Comparison of ENCODE assay signal across 17 cellular contexts in the genomic region with DNA sequence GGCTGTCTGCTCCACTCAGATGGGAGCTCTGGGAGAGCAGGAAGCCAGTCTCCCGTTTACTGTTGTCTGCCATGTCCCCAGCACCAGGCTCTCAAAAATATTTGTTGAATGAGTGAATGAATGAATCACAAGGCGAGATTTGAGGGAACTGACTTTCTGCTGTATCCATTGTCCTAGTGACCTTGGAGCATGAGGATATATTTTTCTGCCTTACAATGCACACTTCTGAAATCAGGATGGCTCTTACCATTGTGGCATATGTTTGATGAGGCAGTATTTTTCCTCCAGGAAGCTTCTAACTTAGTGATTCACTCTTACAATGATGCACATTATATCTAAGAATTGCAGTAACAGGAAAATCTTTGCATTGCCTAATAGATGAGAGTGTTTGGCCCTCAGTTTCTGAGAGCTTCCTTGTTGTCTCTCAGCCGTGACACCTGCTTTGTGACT.
DNase-seq lines count a peak whose midpoint lies in the region; ATAC-seq lines count a peak whose summit lies in the region.
"Had no signal": no experiment of that assay in that cellular context is flagged by ENCODE, and none has a peak within 500 bp of the region (broad histone marks: within the 10 kb centered on the region; RNA-seq: fewer than 3 reads in every experiment).

No MANE protein-coding gene starts in this region.

- no peak for ATAC-seq in stimulated activated effector memory CD8-positive, alpha-beta T cell treated with anti-CD3 and anti-CD28 coated beads, Interleukin-12 subunit alpha, Interleukin-12 subunit beta, amount 100 ng/mL, for 72 hours
- no peak for ATAC-seq in HG02623 (IDR thresholded peaks at IDR 0.05; ENCODE audit: unreplicated experiment)
- ATAC-seq: GM12878, GM23338 had no signal

- H3K36me3 ChIP-seq in esophagus (ENCODE audit: control insufficient read depth in 2 of 2, insufficient read depth in 2 of 2, low read length in 1 of 2) = no peaks in the 10 kb centered on the region
- H3K36me3 ChIP-seq: MG63, neural progenitor cell had no signal

- H3K4me3 Mint-ChIP-seq in stimulated activated effector memory CD8-positive, alpha-beta T cell treated with anti-CD3 and anti-CD28 coated beads, Interleukin-12 subunit alpha, Interleukin-12 subunit beta, amount 100 ng/mL, for 72 hours = no peak overlapping the region
- H3K4me3 Mint-ChIP-seq: GM23338, neural progenitor cell had no signal

- DNase-seq in EH (ENCODE audit: low read depth) (peak; percentile 76), NCI-H226 (peak; percentile 14), renal cortical epithelial cell (ENCODE audit: low read depth) (peak; percentile 27)
- DNase-seq in activated CD4-positive, alpha-beta T cell treated with anti-CD3 and anti-CD28 coated beads for 1 hour = no peak
- DNase-seq in stimulated activated effector memory CD8-positive, alpha-beta T cell treated with anti-CD3 and anti-CD28 coated beads, Interleukin-12 subunit alpha, Interleukin-12 subunit beta, amount 100 ng/mL, for 72 hours (ENCODE audit: low spot score in 2 of 2) = no peak
- DNase-seq: activated CD4-positive, alpha-beta T cell treated with anti-CD3 and anti-CD28 coated beads, Interleukin-2, amount 50 U/mL, for 48 hours; activated gamma-delta T cell treated with Interleukin-2 at 50 U/mL for 16 hours; activated T-cell treated with anti-CD3 and anti-CD28 coated beads for 4 hours; MG63; NCI-H1436 treated with DMSO at 0.1 percent for 48 hours; NCI-H2171 treated with DMSO at 0.1 percent for 48 hours; SHP77 had no signal

- no peaks in the 10 kb centered on the region for H3K9me3 Mint-ChIP-seq in stimulated activated effector memory CD8-positive, alpha-beta T cell treated with anti-CD3 and anti-CD28 coated beads, Interleukin-12 subunit alpha, Interleukin-12 subunit beta, amount 100 ng/mL, for 72 hours

- H3K4me3 ChIP-seq in esophagus (ENCODE audit: low read depth in 1 of 2, low read length in 2 of 2) = no peak overlapping the region
- H3K4me3 ChIP-seq: GM12878, GM23338, MG63, neural progenitor cell had no signal

- no peaks in the 10 kb centered on the region for H3K4me1 Mint-ChIP-seq in stimulated activated effector memory CD8-positive, alpha-beta T cell treated with anti-CD3 and anti-CD28 coated beads, Interleukin-12 subunit alpha, Interleukin-12 subunit beta, amount 100 ng/mL, for 72 hours

- no peak overlapping the region for H3K27ac Mint-ChIP-seq in stimulated activated effector memory CD8-positive, alpha-beta T cell treated with anti-CD3 and anti-CD28 coated beads, Interleukin-12 subunit alpha, Interleukin-12 subunit beta, amount 100 ng/mL, for 72 hours
- H3K27ac Mint-ChIP-seq: GM23338, neural progenitor cell had no signal

- no peaks in the 10 kb centered on the region for H3K36me3 Mint-ChIP-seq in stimulated activated effector memory CD8-positive, alpha-beta T cell treated with anti-CD3 and anti-CD28 coated beads, Interleukin-12 subunit alpha, Interleukin-12 subunit beta, amount 100 ng/mL, for 72 hours
- H3K36me3 Mint-ChIP-seq: neural progenitor cell had no signal

- 64 to 68% methylated on average over 3 of the region's 3 CpGs for WGBS in esophagus, 2 donors

- peaks cover 0 to 12% of the 10 kb centered on the region in 2 donors for H3K4me1 ChIP-seq in esophagus (ENCODE audit: control insufficient read depth in 2 of 2, insufficient read depth in 2 of 2, low read length in 1 of 2)

- peaks cover 0 to 3% of the 10 kb centered on the region in 2 donors for H3K9me3 ChIP-seq in esophagus (ENCODE audit: control insufficient read depth in 2 of 2, insufficient read depth in 1 of 2, low read depth in 1 of 2, low read length in 1 of 2)
- H3K9me3 ChIP-seq: MG63 had no signal

- H3K27me3 ChIP-seq in esophagus (ENCODE audit: control insufficient read depth in 1 of 2, insufficient read depth in 2 of 2, low read length in 2 of 2) = no peaks in the 10 kb centered on the region
- H3K27me3 ChIP-seq: MG63, neural progenitor cell had no signal

- peak overlapping the region; percentile 44 to 84 for H3K27ac ChIP-seq in esophagus (ENCODE audit: low read depth in 2 of 2, low read length in 1 of 2)
- H3K27ac ChIP-seq: neural progenitor cell had no signal

Comparison
In these comparisons a context has a peak if more than half of its experiments do, and no peak if none do; other contexts are left out.
1. DNase-seq: peak in EH (single experiment), NCI-H226 (single experiment) and renal cortical epithelial cell (single experiment); none in activated CD4-positive, alpha-beta T cell treated with anti-CD3 and anti-CD28 coated beads for 1 hour (single experiment) and stimulated activated effector memory CD8-positive, alpha-beta T cell treated with anti-CD3 and anti-CD28 coated beads, Interleukin-12 subunit alpha, Interleukin-12 subunit beta, amount 100 ng/mL, for 72 hours (0 of 2).